8 cellular contexts compared by ENCODE assay signal in the genomic region with DNA sequence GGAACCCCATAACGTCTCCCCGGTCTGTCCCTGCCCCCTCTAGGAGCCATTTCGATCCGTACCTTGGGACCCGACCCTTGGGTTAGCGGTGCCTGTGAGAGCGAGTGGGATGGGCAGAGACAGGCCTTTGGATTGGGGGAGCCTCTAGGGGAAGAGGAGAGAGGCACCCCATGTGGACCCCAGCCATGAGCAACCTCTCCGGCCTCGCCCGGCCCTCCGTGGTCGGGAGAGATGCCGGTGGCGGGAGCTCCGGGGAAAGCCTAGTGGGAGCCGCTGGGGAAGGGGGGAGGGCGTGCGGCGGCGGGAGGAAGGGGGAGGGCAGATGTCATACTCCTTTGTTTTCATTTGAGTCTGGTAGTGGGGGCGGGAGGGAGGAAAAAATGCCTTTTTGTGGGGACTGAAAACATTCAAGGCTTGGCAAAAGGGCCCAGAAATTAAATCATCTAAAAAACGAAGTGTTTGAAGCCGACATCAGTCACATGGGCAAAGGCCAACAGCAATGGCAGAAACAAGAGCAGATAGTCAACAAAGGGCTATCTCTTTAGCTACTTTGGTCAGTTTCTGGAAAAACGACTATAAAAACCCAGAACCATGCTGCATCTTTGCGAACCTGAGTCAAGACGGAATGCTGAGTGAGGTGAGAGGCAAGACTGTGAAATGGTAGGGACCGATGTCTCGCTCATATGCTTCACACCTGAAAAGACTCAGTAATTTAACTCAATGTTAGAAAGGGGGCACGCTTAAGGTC. TPM values are rescaled to one million over a fixed set of nuclear protein-coding genes. Genes with fewer than 3 reads are reported as not detected.
DNase-seq lines count a peak whose midpoint lies in the region; ATAC-seq and TF ChIP-seq lines count a peak whose summit lies in the region.

No MANE protein-coding gene starts in this region.

- no peaks in the 10 kb centered on the region for H3K9me3 ChIP-seq in stomach

- DNase-seq in AG04449 (ENCODE audit: low read depth, low spot score) (no peak), NCI-H146 treated with DMSO at 0.1 percent for 48 hours (lab: John Stamatoyannopoulos, UW; ENCODE audit: unreplicated experiment) (peak; percentile 33), epithelial cell of prostate (ENCODE audit: low read depth, low spot score) (no peak), middle frontal gyrus (ENCODE audit: extremely low spot score, low spot score) (peak; percentile 55), stomach (peak; percentile 51)
- peak; percentile 34 for DNase-seq in activated CD4-positive, alpha-beta T cell treated with anti-CD3 and anti-CD28 coated beads, Interleukin-2, amount 50 U/mL, for 4 hours

- H3K27me3 ChIP-seq in stomach = no peaks in the 10 kb centered on the region

- CTCF ChIA-PET in AG04449 (lab: Yijun Ruan, JAX) = no interaction called here

- peak; percentile 63 for ATAC-seq in GM18498 (IDR thresholded peaks at IDR 0.05; ENCODE audit: unreplicated experiment)
- peak; percentile 46 for ATAC-seq in HG02938 (IDR thresholded peaks at IDR 0.05; ENCODE audit: unreplicated experiment)

- WGBS in stomach, 5 donors = 1 to 2% (median 1%) methylated on average over 27 to 29 of the region's 29 CpGs

- H3K4me3 ChIP-seq in AG04449 (ENCODE audit: low read depth, low read length) = peak overlapping the region; percentile 95
- H3K4me3 ChIP-seq in stomach = peak overlapping the region; percentile 85 to 96 (median 92)

- TF ChIP-seq POLR2A in stomach (IDR thresholded peaks at IDR 0.05) = no peak

- H3K27ac ChIP-seq in epithelial cell of prostate (peak overlapping the region; percentile 40), stomach (peak overlapping the region; percentile 90 to 96 (median 94))

- TF ChIP-seq CTCF in AG04449 (IDR thresholded peaks at IDR 0.05; ENCODE audit: insufficient read depth, low read length, missing control alignments) (no peak), stomach (IDR thresholded peaks at IDR 0.05) (no peak)

- peaks cover 0 to 24% (median 10%) of the 10 kb centered on the region in 4 donors for H3K36me3 ChIP-seq in stomach

- POLR2A ChIA-PET in AG04449 (lab: Yijun Ruan, JAX) = interaction anchor here (1.0 kb wide), 1 partner anchor 360 kb away, joined by 5 read pairs; no protein-coding TSS in a partner anchor

- TF ChIP-seq EP300 in stomach (IDR thresholded peaks at IDR 0.05) = no peak

- intact Hi-C loops in stomach (cut with DNase I; ENCODE audit: low total_unique reads) = no loop called here

- H3K4me1 ChIP-seq in stomach = peaks cover 0 to 41% (median 27%) of the 10 kb centered on the region in 4 donors

RNA-seq across cellular contexts. Expression of a gene that starts 0.8 kb away (rescaled TPM):
- total RNA-seq in stomach = 100 to 1,000 TPM in 2 of 5 donors, 10 to 100 TPM in 2, 1 to 10 TPM in 1; 7.2 to 376 (median 63.4) TPM
- polyA plus RNA-seq in stomach = 10 to 100 TPM in 1 of 3 donors, 1 to 10 TPM in 2; 4.5 to 16.1 (median 5.2) TPM

Comparison
In these comparisons a context has a peak if more than half of its experiments do, and no peak if none do; other contexts are left out.
1. DNase-seq: peak in NCI-H146 treated with DMSO at 0.1 percent for 48 hours (single experiment), activated CD4-positive, alpha-beta T cell treated with anti-CD3 and anti-CD28 coated beads, Interleukin-2, amount 50 U/mL, for 4 hours (2 of 2), middle frontal gyrus (single experiment) and stomach (single experiment); none in AG04449 (single experiment) and epithelial cell of prostate (single experiment).